8 cellular contexts compared by ENCODE assay signal in genomic region chr22:28882545-28882877, GRCh38. TPM values are rescaled to one million over a fixed set of nuclear protein-coding genes. Genes with fewer than 3 reads are reported as not detected.
A peak's percentile ranks its signal among the peaks of the same experiment; 100 is the strongest.
DNase-seq lines count a peak whose midpoint lies in the region; ATAC-seq and TF ChIP-seq lines count a peak whose summit lies in the region.

No MANE protein-coding gene starts in this region.

- H3K9me3 Mint-ChIP-seq in nephron progenitor cell, result no peaks in the 10 kb centered on the region

- H3K9me3 ChIP-seq in SK-N-MC (ENCODE audit: low read depth, low read length), result no peaks in the 10 kb centered on the region

- peaks cover 46% of the 10 kb centered on the region for H3K4me1 Mint-ChIP-seq in nephron progenitor cell

- H3K27me3 Mint-ChIP-seq in nephron progenitor cell (ENCODE audit: low read depth, poor library complexity), result peaks cover 7% of the 10 kb centered on the region

- DNase-seq in HCEC 1CT (peak; percentile 9), SK-N-MC (ENCODE audit: low read depth, low spot score) (no peak), epithelial cell of esophagus (ENCODE audit: low read depth) (no peak), nephron progenitor cell (no peak), globus pallidus (ENCODE audit: low spot score) (no peak), AG08395 (ENCODE audit: low spot score) (no peak), occipital lobe (lab: John Stamatoyannopoulos, UW) (no peak)

- H3K9ac ChIP-seq in SK-N-MC (ENCODE audit: insufficient read length), result peak overlapping the region; percentile 76

- H3K27ac Mint-ChIP-seq in nephron progenitor cell, result peak overlapping the region; percentile 94

- H3K4me3 ChIP-seq in SK-N-MC (peak overlapping the region; percentile 93), epithelial cell of esophagus (ENCODE audit: low read length) (peak overlapping the region; percentile 59)

- H3K27ac ChIP-seq in SK-N-MC, result 0 out of 2 replicates have a peak overlapping the region, but pooled peaks have one; percentile 4

- no peaks in the 10 kb centered on the region for H3K36me3 ChIP-seq in SK-N-MC (ENCODE audit: insufficient read depth, low read length)

- TF ChIP-seq CTCF in epithelial cell of esophagus (IDR thresholded peaks at IDR 0.05; ENCODE audit: insufficient read depth, low read depth, low read length, missing control alignments) (no peak), nephron progenitor cell (IDR thresholded peaks at IDR 0.05) (no peak)

- no peak for ATAC-seq in GM18907 (IDR thresholded peaks at IDR 0.05; ENCODE audit: unreplicated experiment)

- H3K4me3 Mint-ChIP-seq in nephron progenitor cell, result peak overlapping the region; percentile 87

- no peaks in the 10 kb centered on the region for H3K36me3 Mint-ChIP-seq in nephron progenitor cell (ENCODE audit: low read depth)

RNA-seq across cellular contexts. Expression of gene ZNRF3, which starts 0.9 kb away (rescaled TPM):
- 8.1 TPM for total RNA-seq in occipital lobe
